ENCODE assay signal across 15 cellular contexts in the genomic region with DNA sequence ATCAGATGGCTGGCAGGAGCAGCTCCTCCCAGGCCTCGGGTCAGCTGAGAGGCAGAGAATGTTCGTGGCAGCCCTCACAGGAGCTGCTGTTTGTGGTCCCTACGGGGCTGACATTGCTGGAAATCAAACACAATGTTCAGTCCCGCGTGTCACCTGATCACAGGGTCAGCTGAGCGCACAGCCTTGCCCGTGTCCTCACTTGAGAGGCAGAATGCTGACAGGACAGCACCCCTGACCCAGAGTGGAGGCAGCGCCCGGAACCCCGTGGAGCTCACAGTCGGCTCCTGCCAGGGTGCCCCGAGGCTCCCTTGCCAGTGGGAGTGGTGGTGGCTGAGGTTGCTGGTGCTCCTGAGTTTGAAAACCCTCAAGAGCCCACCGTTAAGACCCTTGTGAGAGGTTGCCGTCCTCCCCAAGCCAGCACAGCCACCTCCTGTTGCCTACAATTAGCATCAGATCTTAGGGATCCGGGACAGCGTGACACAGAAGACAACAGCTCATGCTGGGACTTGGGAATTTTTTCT. TPM values are rescaled to one million over a fixed set of nuclear protein-coding genes. Genes with fewer than 3 reads are reported as not detected.
DNase-seq lines count a peak whose midpoint lies in the region; ATAC-seq and TF ChIP-seq lines count a peak whose summit lies in the region.
"Had no signal": no experiment of that assay in that cellular context is flagged by ENCODE, and none has a peak within 500 bp of the region (broad histone marks: within the 10 kb centered on the region; RNA-seq: fewer than 3 reads in every experiment).

No MANE protein-coding gene starts in this region.

- H3K9me3 ChIP-seq in HEK293 (ENCODE audit: control insufficient read depth, insufficient read depth, low read depth, low read length): no peaks in the 10 kb centered on the region
- H3K9me3 ChIP-seq in sigmoid colon: no peaks in the 10 kb centered on the region
- H3K9me3 ChIP-seq: breast epithelium had no signal

- intact Hi-C loops in sigmoid colon (cut with DNase I): loop anchor here (5.0 kb wide), 1 partner anchor 254 kb away; no protein-coding TSS in a partner anchor

- WGBS in sigmoid colon, 2 donors: 77 to 81% methylated on average over 16 of the region's 16 CpGs

- no peak for TF ChIP-seq POLR2A in sigmoid colon (IDR thresholded peaks at IDR 0.05)

- no peak overlapping the region for H3K27ac ChIP-seq in HEK293 (ENCODE audit: extremely low read depth, low read depth, low read length)
- H3K27ac ChIP-seq in sigmoid colon: peak overlapping the region in 3 of 4 donors; percentile 64 to 79 (median 70)
- H3K27ac ChIP-seq: hepatocyte had no signal

- no peak for TF ChIP-seq EP300 in sigmoid colon (IDR thresholded peaks at IDR 0.05)

- DNase-seq in left lobe of liver (ENCODE audit: low spot score) (no peak), sigmoid colon (no peak), NCI-H748 (lab: John Stamatoyannopoulos, UW; ENCODE audit: unreplicated experiment) (no peak), NCI-H1694 (lab: John Stamatoyannopoulos, UW) (no peak), inferior parietal cortex (ENCODE audit: extremely low spot score) (no peak)
- DNase-seq: activated CD4-positive, alpha-beta T cell treated with anti-CD3 and anti-CD28 coated beads for 36 hours; CD4-positive, alpha-beta T cell; MM.1S; NCI-H2081 treated with DMSO at 0.1 percent for 48 hours; RPMI8226 had no signal

- H3K36me3 ChIP-seq in HEK293 (ENCODE audit: control insufficient read depth in 2 of 2, insufficient read depth in 1 of 2, low read length in 2 of 2): no peaks in the 10 kb centered on the region
- no peaks in the 10 kb centered on the region for H3K36me3 ChIP-seq in sigmoid colon
- H3K36me3 ChIP-seq: breast epithelium had no signal

- CTCF ChIA-PET in HEK293 (lab: Yijun Ruan, JAX): interaction anchor here (0.7 to 1.8 kb wide), 5 partner anchors 9 to 596 kb away, joined by 3 to 17 read pairs (median 6); no protein-coding TSS in a partner anchor

- H3K4me1 ChIP-seq in HEK293 (ENCODE audit: control insufficient read depth, insufficient read depth, low read length) (peaks cover 1% of the 10 kb centered on the region; the same call in 1 of the 2 replicates), sigmoid colon (peaks cover 0 to 65% (median 57%) of the 10 kb centered on the region in 4 donors)

- ATAC-seq in left lobe of liver: peak; percentile 1
- ATAC-seq: activated CD4-positive, alpha-beta T cell treated with anti-CD3 and anti-CD28 coated beads for 36 hours; GM23338 had no signal

- TF ChIP-seq CTCF in HEK293 (tag by site-specific recombination; IDR thresholded peaks at IDR 0.05): no peak
- TF ChIP-seq CTCF in sigmoid colon (IDR thresholded peaks at IDR 0.05): no peak

- H3K27me3 ChIP-seq in sigmoid colon: no peaks in the 10 kb centered on the region
- H3K27me3 ChIP-seq: breast epithelium, hepatocyte had no signal

- H3K4me3 ChIP-seq in HEK293 (ENCODE audit: low read depth, low read length) (no peak overlapping the region), sigmoid colon (no peak overlapping the region)
- H3K4me3 ChIP-seq: GM23338, hepatocyte had no signal

- POLR2A ChIA-PET in HEK293 (lab: Yijun Ruan, JAX): interaction anchor here (0.7 kb wide), 1 partner anchor 10 kb away, joined by 3 read pairs; no protein-coding TSS in a partner anchor

TF ChIP-seq in HEK293, 187 proteins besides CTCF, POLR2A, EP300 and RAD21:
- TF ChIP-seq SP2 (tag by site-specific recombination; IDR thresholded peaks at IDR 0.05): peak; percentile 12; the same call in 1 of the 2 replicates
- TF ChIP-seq ZNF791 (tag by site-specific recombination; IDR thresholded peaks at IDR 0.05): no peak
- peak; percentile 34; the same call in 1 of the 2 replicates for TF ChIP-seq ZIC2 (tag by site-specific recombination; IDR thresholded peaks at IDR 0.05)

TF ChIP-seq in PFSK-1, 5 proteins besides CTCF, POLR2A, EP300 and RAD21:
- TF ChIP-seq POLR2AphosphoS5 (IDR thresholded peaks at IDR 0.05; ENCODE audit: low read depth, low read length): peak; percentile 56
- TF ChIP-seq, protein P1, sequence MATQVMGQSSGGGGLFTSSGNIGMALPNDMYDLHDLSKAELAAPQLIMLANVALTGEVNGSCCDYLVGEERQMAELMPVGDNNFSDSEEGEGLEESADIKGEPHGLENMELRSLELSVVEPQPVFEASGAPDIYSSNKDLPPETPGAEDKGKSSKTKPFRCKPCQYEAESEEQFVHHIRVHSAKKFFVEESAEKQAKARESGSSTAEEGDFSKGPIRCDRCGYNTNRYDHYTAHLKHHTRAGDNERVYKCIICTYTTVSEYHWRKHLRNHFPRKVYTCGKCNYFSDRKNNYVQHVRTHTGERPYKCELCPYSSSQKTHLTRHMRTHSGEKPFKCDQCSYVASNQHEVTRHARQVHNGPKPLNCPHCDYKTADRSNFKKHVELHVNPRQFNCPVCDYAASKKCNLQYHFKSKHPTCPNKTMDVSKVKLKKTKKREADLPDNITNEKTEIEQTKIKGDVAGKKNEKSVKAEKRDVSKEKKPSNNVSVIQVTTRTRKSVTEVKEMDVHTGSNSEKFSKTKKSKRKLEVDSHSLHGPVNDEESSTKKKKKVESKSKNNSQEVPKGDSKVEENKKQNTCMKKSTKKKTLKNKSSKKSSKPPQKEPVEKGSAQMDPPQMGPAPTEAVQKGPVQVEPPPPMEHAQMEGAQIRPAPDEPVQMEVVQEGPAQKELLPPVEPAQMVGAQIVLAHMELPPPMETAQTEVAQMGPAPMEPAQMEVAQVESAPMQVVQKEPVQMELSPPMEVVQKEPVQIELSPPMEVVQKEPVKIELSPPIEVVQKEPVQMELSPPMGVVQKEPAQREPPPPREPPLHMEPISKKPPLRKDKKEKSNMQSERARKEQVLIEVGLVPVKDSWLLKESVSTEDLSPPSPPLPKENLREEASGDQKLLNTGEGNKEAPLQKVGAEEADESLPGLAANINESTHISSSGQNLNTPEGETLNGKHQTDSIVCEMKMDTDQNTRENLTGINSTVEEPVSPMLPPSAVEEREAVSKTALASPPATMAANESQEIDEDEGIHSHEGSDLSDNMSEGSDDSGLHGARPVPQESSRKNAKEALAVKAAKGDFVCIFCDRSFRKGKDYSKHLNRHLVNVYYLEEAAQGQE (IDR thresholded peaks at IDR 0.05; ENCODE audit: insufficient read depth in 1 of 2, low read depth in 2 of 2, low read length in 2 of 2): no peak
- TF ChIP-seq SIN3A (IDR thresholded peaks at IDR 0.05; ENCODE audit: borderline replicate concordance, insufficient read depth, low read length): no peak; the same call in 1 of the 2 replicates

RNA-seq across cellular contexts. Expression of a gene that starts 3.6 kb away (rescaled TPM):
- polyA plus RNA-seq in PFSK-1 (2012; ENCODE audit: insufficient read length, low read depth): 48.4 TPM
- total RNA-seq in left lobe of liver: 16.5 TPM
- 10 to 100 TPM; 15.7 to 28.2 (median 22.2) TPM for total RNA-seq in sigmoid colon
- 10 to 100 TPM; 36.3 to 40.4 (median 37.2) TPM for polyA plus RNA-seq in sigmoid colon

RNA-seq across cellular contexts. Expression of a gene that starts 47.0 kb away (rescaled TPM):
- 294 TPM for polyA plus RNA-seq in PFSK-1 (2012; ENCODE audit: insufficient read length, low read depth)
- total RNA-seq in left lobe of liver (101 TPM), sigmoid colon (10 to 100 TPM; 32.6 to 52.3 (median 50.9) TPM)
- polyA plus RNA-seq in sigmoid colon: 10 to 100 TPM in 2 of 3 donors, 1 to 10 TPM in 1; 6.5 to 17.2 (median 14.4) TPM
